In the genomic region with DNA sequence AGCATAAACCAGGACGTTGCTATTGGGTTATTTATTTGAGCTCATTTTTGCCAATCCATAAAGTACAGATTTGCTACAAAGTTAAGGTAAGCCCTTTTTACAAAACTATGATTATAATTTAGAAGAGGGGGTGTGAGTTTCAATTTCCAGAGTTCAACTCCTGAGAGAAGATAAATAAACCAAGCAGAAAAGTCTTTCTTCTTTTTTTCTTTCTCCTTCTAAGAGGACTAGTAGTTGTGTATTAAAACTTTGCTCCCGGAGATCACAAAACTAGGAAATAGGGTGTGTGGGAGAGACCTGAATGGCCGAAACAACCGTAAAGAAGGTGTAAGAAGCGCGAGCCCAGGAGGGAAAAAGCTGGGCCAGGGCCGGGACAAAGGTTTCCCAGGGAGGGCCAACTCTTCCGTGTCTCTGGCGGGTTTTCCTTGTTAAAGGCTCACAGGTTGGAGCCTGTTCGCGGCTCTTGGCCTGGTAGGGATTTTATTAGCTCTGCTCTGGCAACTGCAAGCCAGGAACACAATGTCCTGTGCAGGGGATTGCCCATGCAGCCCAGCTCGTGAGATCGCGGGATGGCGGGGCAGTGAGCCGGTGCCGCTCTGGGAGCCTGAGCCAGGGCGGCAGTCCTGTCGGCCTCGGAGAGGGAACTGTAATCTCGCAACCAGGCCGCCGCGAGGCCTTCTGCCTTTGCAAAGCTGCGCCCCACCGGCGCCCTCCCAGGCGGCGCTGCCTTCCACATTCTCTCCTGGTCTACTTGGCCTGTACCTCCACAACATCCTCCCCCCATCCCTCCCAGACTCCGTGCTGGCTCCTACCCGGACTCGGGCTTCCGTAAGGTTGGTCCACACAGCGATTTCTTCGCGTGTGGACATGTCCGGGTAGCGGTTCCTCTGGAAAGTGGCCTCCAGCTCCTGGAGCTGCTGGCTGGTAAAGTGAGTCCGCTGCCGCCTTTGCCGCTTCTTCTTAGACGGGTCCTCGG, we compare ENCODE assay signal across 9 cellular contexts. TPM values are rescaled to one million over a fixed set of nuclear protein-coding genes. Genes with fewer than 3 reads are reported as not detected.
DNase-seq lines count a peak whose midpoint lies in the region; ATAC-seq and TF ChIP-seq lines count a peak whose summit lies in the region.
"Had no signal": no experiment of that assay in that cellular context is flagged by ENCODE, and none has a peak within 500 bp of the region (broad histone marks: within the 10 kb centered on the region; RNA-seq: fewer than 3 reads in every experiment).

No MANE protein-coding gene starts in this region.

- H3K27me3 Mint-ChIP-seq in CD4-positive, alpha-beta T cell: peaks cover 99% of the 10 kb centered on the region
- peaks cover 21% of the 10 kb centered on the region for H3K27me3 Mint-ChIP-seq in mesothelial cell of epicardium (ENCODE audit: low read depth)

- peaks cover 7% of the 10 kb centered on the region for H3K9me3 Mint-ChIP-seq in CD4-positive, alpha-beta T cell
- H3K9me3 Mint-ChIP-seq in mesothelial cell of epicardium: no peaks in the 10 kb centered on the region

- TF ChIP-seq CTCF in CD4-positive, alpha-beta T cell (IDR thresholded peaks at IDR 0.05): no peak
- TF ChIP-seq CTCF in colonic mucosa (IDR thresholded peaks at IDR 0.05): no peak
- no peak for TF ChIP-seq CTCF in mesothelial cell of epicardium (IDR thresholded peaks at IDR 0.05; ENCODE audit: unreplicated experiment)

- POLR2A ChIA-PET in CD4-positive, alpha-beta T cell (lab: Charles Lee): no interaction called here

- H3K9me3 ChIP-seq in CD4-positive, alpha-beta T cell (ENCODE audit: control insufficient read depth, low read length): peaks cover 21% of the 10 kb centered on the region
- H3K9me3 ChIP-seq in colonic mucosa: no peaks in the 10 kb centered on the region

- DNase-seq in CD4-positive, alpha-beta T cell: no peak
- DNase-seq in colonic mucosa (peak; percentile 62), mesothelial cell of epicardium (ENCODE audit: low spot score in 2 of 2, unreplicated experiment in 2 of 2) (peak in 1 of 2 experiments; percentile 72), DMS79 (lab: John Stamatoyannopoulos, UW) (no peak), NCI-H774 (lab: John Stamatoyannopoulos, UW) (no peak), NCI-H1436 treated with DMSO at 0.1 percent for 48 hours (lab: John Stamatoyannopoulos, UW) (no peak), amygdala (lab: John Stamatoyannopoulos, UW) (no peak)

- H3K9ac ChIP-seq in colonic mucosa (ENCODE audit: low read depth in 2 of 2, low read length in 2 of 2): peak overlapping the region; percentile 12 to 65

- CTCF ChIA-PET in CD4-positive, alpha-beta T cell (lab: Charles Lee): no interaction called here

- no peaks in the 10 kb centered on the region for H3K36me3 ChIP-seq in colonic mucosa

- ATAC-seq in CD4-positive, alpha-beta T cell (ENCODE audit: poor library complexity): no peak
- peak; percentile 43 for ATAC-seq in HG02943 (IDR thresholded peaks at IDR 0.05; ENCODE audit: low read depth, unreplicated experiment)

- H3K4me3 Mint-ChIP-seq in CD4-positive, alpha-beta T cell: peak overlapping the region; percentile 34
- peak overlapping the region; percentile 86 for H3K4me3 Mint-ChIP-seq in mesothelial cell of epicardium

- H3K4me3 ChIP-seq in colonic mucosa: peak overlapping the region; percentile 16

- H3K4me1 Mint-ChIP-seq in CD4-positive, alpha-beta T cell (ENCODE audit: low read depth): peaks cover 39% of the 10 kb centered on the region
- H3K4me1 Mint-ChIP-seq in mesothelial cell of epicardium: peaks cover 80% of the 10 kb centered on the region

- H3K27me3 ChIP-seq in CD4-positive, alpha-beta T cell (ENCODE audit: control insufficient read depth, insufficient read depth, low read length): peaks cover 98% of the 10 kb centered on the region
- H3K27me3 ChIP-seq in colonic mucosa: peaks cover 97% of the 10 kb centered on the region

- no peak overlapping the region for H3K27ac ChIP-seq in CD4-positive, alpha-beta T cell (ENCODE audit: low read depth, low read length)
- H3K27ac ChIP-seq in colonic mucosa: no peak overlapping the region

- H3K36me3 Mint-ChIP-seq in CD4-positive, alpha-beta T cell (ENCODE audit: low read depth): no peaks in the 10 kb centered on the region
- peaks cover 15% of the 10 kb centered on the region for H3K36me3 Mint-ChIP-seq in mesothelial cell of epicardium

- no peak overlapping the region for H3K27ac Mint-ChIP-seq in CD4-positive, alpha-beta T cell
- peak overlapping the region; percentile 95 for H3K27ac Mint-ChIP-seq in mesothelial cell of epicardium

- peaks cover 15% of the 10 kb centered on the region for H3K4me1 ChIP-seq in colonic mucosa

- intact Hi-C loops in CD4-positive, alpha-beta T cell (cut with DNase I, micrococcal nuclease): no loop called here
- intact Hi-C loops in colonic mucosa (cut with DNase I): loop anchor here (10.0 kb wide), 1 partner anchor 664 kb away; no protein-coding TSS in a partner anchor

RNA-seq across cellular contexts. Expression of a gene that starts 2.2 kb away (rescaled TPM):
- total RNA-seq in CD4-positive, alpha-beta T cell: not detected
- under 1 TPM; 0.45 to 0.64 TPM for total RNA-seq in colonic mucosa
- total RNA-seq in mesothelial cell of epicardium: 88.7 to 99.3 TPM (median 95.5 TPM) in 3 replicates
- total RNA-seq: frontal cortex had no signal

Comparison
In these comparisons a context has a peak if more than half of its experiments do, and no peak if none do; other contexts are left out.
1. RNA of a gene that starts 2.2 kb away (total RNA-seq): 88.7 to 99.3 TPM in mesothelial cell of epicardium; 0.45 to 0.64 TPM in colonic mucosa and not detected in CD4-positive, alpha-beta T cell; every median in the first group is over 10 times any median in the second.